19 cellular contexts compared by ENCODE assay signal in the genomic region with DNA sequence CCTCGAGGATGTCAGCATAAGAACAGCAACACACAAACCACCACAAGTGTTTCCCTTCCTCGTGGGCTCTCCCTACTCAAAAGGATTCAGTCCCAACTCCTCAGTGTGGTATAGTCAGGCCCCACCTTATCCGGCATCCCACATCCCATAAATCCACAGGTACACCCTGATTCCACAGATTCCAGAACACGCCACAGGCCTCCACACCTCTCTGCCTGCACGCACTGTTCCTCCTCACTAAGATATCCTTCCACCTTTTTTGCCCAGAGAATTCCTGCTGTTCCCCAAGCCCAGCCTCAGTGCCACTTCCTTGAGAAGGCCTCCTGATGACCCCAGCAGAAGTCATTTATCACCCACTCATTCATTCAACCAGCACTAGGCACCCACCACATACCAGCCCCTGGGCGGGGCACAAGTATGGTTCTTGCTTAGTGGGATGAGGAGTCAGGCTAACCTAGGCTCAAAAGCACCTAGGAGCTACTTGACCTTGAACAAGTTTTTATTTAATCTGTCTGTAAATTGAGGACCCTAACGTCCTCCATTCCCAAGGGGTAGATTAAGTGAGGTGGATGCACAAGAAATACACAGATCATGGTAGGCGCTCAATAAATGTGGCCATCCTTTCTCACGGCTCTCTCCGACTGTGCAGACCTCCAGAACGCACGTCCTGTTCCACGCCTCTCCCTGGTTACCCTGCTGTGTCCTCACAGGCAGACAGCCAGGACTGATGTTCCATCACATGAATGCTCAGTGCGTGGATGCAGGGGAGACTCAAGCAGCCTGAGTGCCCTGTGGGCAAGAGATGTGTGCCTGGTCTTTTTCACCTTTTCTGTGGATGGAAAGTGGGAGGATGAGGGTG. TPM values are rescaled to one million over a fixed set of nuclear protein-coding genes. Genes with fewer than 3 reads are reported as not detected.
A peak's percentile ranks its signal among the peaks of the same experiment; 100 is the strongest.
DNase-seq lines count a peak whose midpoint lies in the region; ATAC-seq lines count a peak whose summit lies in the region.
"Had no signal": no experiment of that assay in that cellular context is flagged by ENCODE, and none has a peak within 500 bp of the region (broad histone marks: within the 10 kb centered on the region; RNA-seq: fewer than 3 reads in every experiment).

No MANE protein-coding gene starts in this region.

- no peak for ATAC-seq in stimulated activated naive CD8-positive, alpha-beta T cell treated with anti-CD3 and anti-CD28 coated beads, Interleukin-15, Interleukin-2, amounts not matched to agents 100 U/mL and 50 U/mL, for 24 hours
- no peak for ATAC-seq in naive B cell (ENCODE audit: low read depth in 2 of 2)
- no peak for ATAC-seq in GM19463 (IDR thresholded peaks at IDR 0.05; ENCODE audit: unreplicated experiment)

- H3K36me3 Mint-ChIP-seq in stimulated activated naive CD8-positive, alpha-beta T cell treated with anti-CD3 and anti-CD28 coated beads, Interleukin-15, Interleukin-2, amounts not matched to agents 100 ng/mL and 50 ng/mL, for 24 hours (ENCODE audit: low read depth): no peaks in the 10 kb centered on the region
- peaks cover 0 to 10% of the 10 kb centered on the region in 2 donors for H3K36me3 Mint-ChIP-seq in naive B cell

- peaks cover 16% of the 10 kb centered on the region for H3K4me1 Mint-ChIP-seq in stimulated activated naive CD8-positive, alpha-beta T cell treated with anti-CD3 and anti-CD28 coated beads, Interleukin-15, Interleukin-2, amounts not matched to agents 100 ng/mL and 50 ng/mL, for 24 hours (ENCODE audit: low read depth)
- H3K4me1 Mint-ChIP-seq in naive B cell: peaks cover 15 to 27% (median 23%) of the 10 kb centered on the region in 3 donors

- peaks cover 70% of the 10 kb centered on the region for H3K27me3 Mint-ChIP-seq in stimulated activated naive CD8-positive, alpha-beta T cell treated with anti-CD3 and anti-CD28 coated beads, Interleukin-15, Interleukin-2, amounts not matched to agents 100 ng/mL and 50 ng/mL, for 24 hours
- peaks cover 62 to 81% (median 77%) of the 10 kb centered on the region in 3 donors for H3K27me3 Mint-ChIP-seq in naive B cell

- peak overlapping the region; percentile 68 for H3K4me3 Mint-ChIP-seq in stimulated activated naive CD8-positive, alpha-beta T cell treated with anti-CD3 and anti-CD28 coated beads, Interleukin-15, Interleukin-2, amounts not matched to agents 100 ng/mL and 50 ng/mL, for 24 hours
- peak overlapping the region; percentile 64 to 89 (median 79) for H3K4me3 Mint-ChIP-seq in naive B cell

- H3K27ac Mint-ChIP-seq in stimulated activated naive CD8-positive, alpha-beta T cell treated with anti-CD3 and anti-CD28 coated beads, Interleukin-15, Interleukin-2, amounts not matched to agents 100 ng/mL and 50 ng/mL, for 24 hours: no peak overlapping the region
- H3K27ac Mint-ChIP-seq in naive B cell: peak overlapping the region in 3 of 6 donors; percentile 44 to 70 (median 61)

- no peaks in the 10 kb centered on the region for H3K9me3 Mint-ChIP-seq in stimulated activated naive CD8-positive, alpha-beta T cell treated with anti-CD3 and anti-CD28 coated beads, Interleukin-15, Interleukin-2, amounts not matched to agents 100 ng/mL and 50 ng/mL, for 24 hours
- no peaks in the 10 kb centered on the region for H3K9me3 Mint-ChIP-seq in naive B cell

- DNase-seq in stimulated activated naive CD8-positive, alpha-beta T cell treated with anti-CD3 and anti-CD28 coated beads, Interleukin-15, Interleukin-2, amounts not matched to agents 100 U/mL and 50 U/mL, for 24 hours: no peak
- DNase-seq in naive B cell (no peak), GM19238 (ENCODE audit: insufficient read length, low spot score) (no peak), NCI-H226 (no peak), NCI-H2227 treated with DMSO at 0.1 percent for 48 hours (lab: John Stamatoyannopoulos, UW) (no peak)
- DNase-seq: activated CD4-positive, alpha-beta T cell treated with anti-CD3 and anti-CD28 coated beads, Interleukin-2, amount 50 U/mL, for 48 hours; GM23248; KBM-7; NCI-H1417; occipital lobe; stimulated activated CD4-positive, alpha-beta T cell treated with anti-CD3 and anti-CD28 coated beads, Interleukin-15, amount 100 ng/mL, for 24 hours had no signal

- peak overlapping the region; percentile 37 for H3K27ac ChIP-seq in angular gyrus (ENCODE audit: low read depth, low read length)
- H3K27ac ChIP-seq: coronary artery, esophagus muscularis mucosa, GM23248, vagina had no signal

RNA-seq across cellular contexts. Expression of a gene that starts 2.1 kb away (rescaled TPM):
- polyA plus RNA-seq in naive B cell (ENCODE audit: low read depth in 6 of 6): not detected
- polyA plus RNA-seq: adipose tissue, GM23248, liver had no signal

RNA-seq across cellular contexts. Expression of a gene that starts 10.8 kb away (rescaled TPM):
- 1 to 10 TPM in 1 of 6 donors, under 1 TPM in 2, not detected in 3; 0.16 to 3.0 (median 0.31) TPM for polyA plus RNA-seq in naive B cell (ENCODE audit: low read depth in 6 of 6)

RNA-seq across cellular contexts. Expression of a gene that starts 49.0 kb away (rescaled TPM):
- polyA plus RNA-seq in naive B cell (ENCODE audit: low read depth in 6 of 6): 10 to 100 TPM; 10.3 to 68.0 (median 42.2) TPM
